In genomic region chr2:30287190-30287589, GRCh38 we compare ENCODE assay signal across 12 cellular contexts. TPM values are rescaled to one million over a fixed set of nuclear protein-coding genes. Genes with fewer than 3 reads are reported as not detected.
DNase-seq lines count a peak whose midpoint lies in the region; ATAC-seq and TF ChIP-seq lines count a peak whose summit lies in the region.
"Had no signal": no experiment of that assay in that cellular context is flagged by ENCODE, and none has a peak within 500 bp of the region (broad histone marks: within the 10 kb centered on the region; RNA-seq: fewer than 3 reads in every experiment).

No MANE protein-coding gene starts in this region.

- no peak overlapping the region for H3K9ac ChIP-seq in neuronal stem cell (ENCODE audit: low read depth, low read length, poor library complexity)

- H2AK5ac ChIP-seq in neuronal stem cell (ENCODE audit: low read depth, low read length), result no peak overlapping the region

- H2BK12ac ChIP-seq in neuronal stem cell (ENCODE audit: low read length), result no peak overlapping the region

- no peak overlapping the region for H2AFZ ChIP-seq in neuronal stem cell (ENCODE audit: low read length)

- H3K18ac ChIP-seq in neuronal stem cell (ENCODE audit: low read length), result no peak overlapping the region

- peaks cover 0 to 9% (median 0%) of the 10 kb centered on the region in 3 experiments for H3K27me3 ChIP-seq in neuronal stem cell (ENCODE audit: control insufficient read depth in 3 of 3, insufficient read depth in 3 of 3, low read depth in 1 of 3, low read length in 3 of 3)
- H3K27me3 ChIP-seq in H7 (ENCODE audit: control insufficient read depth, insufficient read depth, low read length), result no peaks in the 10 kb centered on the region
- H3K27me3 ChIP-seq: left lung had no signal

- H3K4me1 Mint-ChIP-seq in WTC11, result peaks cover 56% of the 10 kb centered on the region

- H4K8ac ChIP-seq in neuronal stem cell (ENCODE audit: low read depth, low read length), result no peak overlapping the region

- no peak overlapping the region for H2BK5ac ChIP-seq in neuronal stem cell (ENCODE audit: low read length)

- H3K4me3 Mint-ChIP-seq in WTC11, result no peak overlapping the region

- H3K23ac ChIP-seq in neuronal stem cell (ENCODE audit: low read depth, low read length, poor library complexity), result no peak overlapping the region

- POLR2A ChIA-PET in WTC11 (lab: Charles Lee), result no interaction called here

- H3K36me3 Mint-ChIP-seq in WTC11, result no peaks in the 10 kb centered on the region

- ATAC-seq in HG02678 (IDR thresholded peaks at IDR 0.05; ENCODE audit: unreplicated experiment) (peak; percentile 6), WTC11 (peak; percentile 31; the same call in 1 of the 2 replicates)
- ATAC-seq: left lung had no signal

- peak; percentile 26 for DNase-seq in NCI-H82 (lab: John Stamatoyannopoulos, UW)
- no peak for DNase-seq in NCI-H82 treated with DMSO at 0.1 percent for 48 hours (lab: John Stamatoyannopoulos, UW; ENCODE audit: unreplicated experiment)
- DNase-seq in WTC11 (ENCODE audit: low spot score), result no peak
- peak; percentile 39 for DNase-seq in neuronal stem cell (ENCODE audit: low spot score)
- no peak for DNase-seq in H7
- no peak for DNase-seq in HCEC 1CT
- no peak for DNase-seq in NCI-H510A (lab: John Stamatoyannopoulos, UW)
- DNase-seq: left lung, T1000 had no signal

- H3K14ac ChIP-seq in neuronal stem cell (ENCODE audit: low read length), result no peak overlapping the region

- H3K27ac ChIP-seq in neuronal stem cell (replicated peaks; ENCODE audit: low read length), result peak overlapping the region; percentile 78
- H3K27ac ChIP-seq: 22Rv1, thoracic aorta had no signal

- no peak overlapping the region for H3K4ac ChIP-seq in neuronal stem cell (ENCODE audit: low read length)

- H3K4me3 ChIP-seq in neuronal stem cell (ENCODE audit: low read length in 2 of 2), result no peak overlapping the region
- H3K4me3 ChIP-seq in H7 (ENCODE audit: insufficient read depth, low read depth, low read length), result no peak overlapping the region
- H3K4me3 ChIP-seq: left lung, thoracic aorta had no signal

- peaks cover 7 to 10% of the 10 kb centered on the region in 2 donors for H3K4me1 ChIP-seq in neuronal stem cell (ENCODE audit: control insufficient read depth in 2 of 2, insufficient read depth in 1 of 2, low read depth in 1 of 2, low read length in 2 of 2)
- H3K4me1 ChIP-seq: left lung had no signal

- peaks cover 4% of the 10 kb centered on the region; the same call in 1 of the 2 replicates for H3K9me3 Mint-ChIP-seq in WTC11

- H3K27me3 Mint-ChIP-seq in WTC11 (ENCODE audit: low read depth), result no peaks in the 10 kb centered on the region; the same call in 1 of the 2 replicates

- no peaks in the 10 kb centered on the region for H3K79me1 ChIP-seq in neuronal stem cell (ENCODE audit: low read depth, low read length)

- H2BK120ac ChIP-seq in neuronal stem cell (ENCODE audit: low read depth, low read length), result no peak overlapping the region

- CTCF ChIA-PET in WTC11 (lab: Charles Lee), result interaction anchor here (0.7 to 1.7 kb wide), 4 partner anchors 47 to 424 kb away, joined by 3 to 5 read pairs (median 4); no protein-coding TSS in a partner anchor

- H3K27ac Mint-ChIP-seq in WTC11, result peak overlapping the region; percentile 78

- H2BK15ac ChIP-seq in neuronal stem cell (ENCODE audit: low read length), result no peak overlapping the region

- no peak overlapping the region for H3K4me2 ChIP-seq in neuronal stem cell (ENCODE audit: insufficient read depth, low read length, poor library complexity, severe bottlenecking)

- no peak for TF ChIP-seq CTCF in WTC11 (IDR thresholded peaks at IDR 0.05)

- H4K91ac ChIP-seq in neuronal stem cell (ENCODE audit: low read depth, low read length, poor library complexity), result no peak overlapping the region

- H3K36me3 ChIP-seq in neuronal stem cell (replicated peaks in 1 of 2; ENCODE audit: control insufficient read depth in 2 of 2, insufficient read depth in 2 of 2, low read length in 2 of 2) (no peaks in the 10 kb centered on the region), H7 (replicated peaks; ENCODE audit: control insufficient read depth, insufficient read depth, low read length) (no peaks in the 10 kb centered on the region)
- H3K36me3 ChIP-seq: left lung, thoracic aorta had no signal

- no peaks in the 10 kb centered on the region for H3K9me3 ChIP-seq in neuronal stem cell (replicated peaks in 1 of 2; ENCODE audit: control insufficient read depth in 2 of 2, insufficient read depth in 1 of 2, low read depth in 1 of 2, low read length in 2 of 2)
- H3K9me3 ChIP-seq: left lung, thoracic aorta had no signal

TF ChIP-seq in WTC11, 78 proteins besides CTCF, POLR2A, EP300 and RAD21:
- TF ChIP-seq FOXK1 (CRISPR knock-in tag; IDR thresholded peaks at IDR 0.05), result no peak
- TF ChIP-seq TP53 (CRISPR knock-in tag; IDR thresholded peaks at IDR 0.05), result no peak
- TF ChIP-seq ZNF232 (CRISPR knock-in tag; IDR thresholded peaks at IDR 0.05), result no peak
- TF ChIP-seq MLX (CRISPR knock-in tag; IDR thresholded peaks at IDR 0.05), result no peak
- no peak for TF ChIP-seq ZNF263 (CRISPR knock-in tag; IDR thresholded peaks at IDR 0.05; ENCODE audit: low read depth)
- TF ChIP-seq SMAD4 (CRISPR knock-in tag; IDR thresholded peaks at IDR 0.05), result no peak

RNA-seq across cellular contexts. Expression of gene LBH, which starts 55.9 kb away (rescaled TPM):
- total RNA-seq in WTC11 (2021), result 30.8 to 47.3 TPM (median 34.7 TPM) in 3 replicates
- 20.2 TPM for polyA plus RNA-seq in neuronal stem cell (2013, experiment 1 of 2)
- polyA plus RNA-seq in neuronal stem cell (2013, experiment 2 of 2), result 18.1 TPM
- total RNA-seq in H7 (2014; rRNA removed; shearing (Covaris generic)), result 90.7 and 93.3 TPM in 2 replicates

Comparison
In these comparisons a context has a peak if more than half of its experiments do, and no peak if none do; other contexts are left out.
1. DNase-seq: peak in NCI-H82 (single experiment) and neuronal stem cell (single experiment); none in NCI-H82 treated with DMSO at 0.1 percent for 48 hours (single experiment), WTC11 (single experiment), H7 (single experiment), HCEC 1CT (single experiment) and NCI-H510A (single experiment).